In the genomic region with DNA sequence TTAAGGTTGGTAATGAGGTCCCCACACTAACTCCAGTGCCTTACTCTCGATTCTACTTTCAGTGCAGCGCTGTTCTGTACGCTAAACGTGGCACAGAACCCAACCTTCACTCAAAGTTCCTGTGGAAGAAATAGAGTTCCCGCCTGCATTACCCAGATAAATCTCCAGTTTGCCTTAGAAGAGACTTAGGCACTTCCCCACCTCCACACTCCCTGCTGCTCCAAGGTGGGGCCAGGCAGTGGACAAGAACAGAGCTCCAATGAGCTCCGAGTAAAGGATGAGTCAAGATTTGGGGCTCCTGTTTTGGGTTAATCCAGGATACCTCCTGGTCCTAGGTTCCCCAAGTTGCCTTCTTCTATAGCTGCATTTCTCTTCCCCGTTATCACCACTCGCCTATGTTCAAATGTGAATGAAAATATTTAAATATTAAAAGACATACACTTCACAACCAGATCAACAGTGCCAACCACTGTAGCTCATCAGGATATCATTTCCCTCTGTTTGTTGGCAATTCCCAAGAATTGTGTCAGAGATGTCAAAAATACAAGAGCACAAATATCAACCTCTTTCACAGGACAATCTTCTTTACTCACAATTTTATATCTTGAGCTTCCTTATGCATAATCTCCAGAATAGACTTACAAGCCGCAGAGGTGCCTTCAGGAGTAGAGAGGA, we compare ENCODE assay signal across 10 cellular contexts. TPM values are rescaled to one million over a fixed set of nuclear protein-coding genes. Genes with fewer than 3 reads are reported as not detected.
DNase-seq lines count a peak whose midpoint lies in the region; TF ChIP-seq lines count a peak whose summit lies in the region.
"Had no signal": no experiment of that assay in that cellular context is flagged by ENCODE, and none has a peak within 500 bp of the region (broad histone marks: within the 10 kb centered on the region; RNA-seq: fewer than 3 reads in every experiment).

No MANE protein-coding gene starts in this region.

- peak overlapping the region; percentile 43 for H3K27ac Mint-ChIP-seq in T-helper 1 cell treated with Interleukin-12 subunit alpha and Interleukin-12 subunit beta and Interleukin-4 antibody, amounts not matched to agents 30 μg/mL and 1 μg/mL, for 36 hours
- H3K27ac Mint-ChIP-seq in dendritic cell treated with granulocyte-macrophage colony-stimulating factor and Interleukin-4, amounts not matched to agents 40 ng/mL and 50 ng/mL, for 4 days: peak overlapping the region; percentile 76
- H3K27ac Mint-ChIP-seq in osteocyte (ENCODE audit: unreplicated experiment): peak overlapping the region; percentile 96

- intact Hi-C loops in dendritic cell treated with granulocyte-macrophage colony-stimulating factor and Interleukin-4, amounts not matched to agents 40 ng/mL and 50 ng/mL, for 4 days (cut with micrococcal nuclease): no loop called here

- no peak for TF ChIP-seq CTCF in osteocyte (IDR thresholded peaks at IDR 0.05)

- H3K4me3 Mint-ChIP-seq in T-helper 1 cell treated with Interleukin-12 subunit alpha and Interleukin-12 subunit beta and Interleukin-4 antibody, amounts not matched to agents 30 μg/mL and 1 μg/mL, for 36 hours: peak overlapping the region; percentile 17
- H3K4me3 Mint-ChIP-seq in dendritic cell treated with granulocyte-macrophage colony-stimulating factor and Interleukin-4, amounts not matched to agents 40 ng/mL and 50 ng/mL, for 4 days: peak overlapping the region; percentile 60
- peak overlapping the region; percentile 60 for H3K4me3 Mint-ChIP-seq in osteocyte (ENCODE audit: unreplicated experiment)

- H3K4me1 Mint-ChIP-seq in T-helper 1 cell treated with Interleukin-12 subunit alpha and Interleukin-12 subunit beta and Interleukin-4 antibody, amounts not matched to agents 30 μg/mL and 1 μg/mL, for 36 hours (ENCODE audit: low read depth): peaks cover 22% of the 10 kb centered on the region
- H3K4me1 Mint-ChIP-seq in dendritic cell treated with granulocyte-macrophage colony-stimulating factor and Interleukin-4, amounts not matched to agents 40 ng/mL and 50 ng/mL, for 4 days (ENCODE audit: low read depth): peaks cover 22% of the 10 kb centered on the region
- peaks cover 68% of the 10 kb centered on the region for H3K4me1 Mint-ChIP-seq in osteocyte (ENCODE audit: unreplicated experiment)

- DNase-seq in T-helper 1 cell (no peak), RPMI7951 (ENCODE audit: low read depth) (peak; percentile 65), osteocyte (ENCODE audit: extremely low spot score, unreplicated experiment) (no peak), NCI-H2029 treated with DMSO at 0.1 percent for 48 hours (lab: John Stamatoyannopoulos, UW) (no peak), 8988T (no peak), NCI-H146 (lab: John Stamatoyannopoulos, UW) (no peak)
- DNase-seq: adrenal gland; stimulated activated CD4-positive, alpha-beta T cell treated with anti-CD3 and anti-CD28 coated beads, Interleukin-1b, Interleukin-23, amount 100 ng/mL, for 48 hours had no signal

- H3K36me3 Mint-ChIP-seq in T-helper 1 cell treated with Interleukin-12 subunit alpha and Interleukin-12 subunit beta and Interleukin-4 antibody, amounts not matched to agents 30 μg/mL and 1 μg/mL, for 36 hours (ENCODE audit: low read depth): peaks cover 5% of the 10 kb centered on the region
- no peaks in the 10 kb centered on the region for H3K36me3 Mint-ChIP-seq in dendritic cell treated with granulocyte-macrophage colony-stimulating factor and Interleukin-4, amounts not matched to agents 40 ng/mL and 50 ng/mL, for 4 days (ENCODE audit: low read depth)
- peaks cover 40% of the 10 kb centered on the region for H3K36me3 Mint-ChIP-seq in osteocyte (ENCODE audit: unreplicated experiment)

- no peaks in the 10 kb centered on the region for H3K9me3 Mint-ChIP-seq in T-helper 1 cell treated with Interleukin-12 subunit alpha and Interleukin-12 subunit beta and Interleukin-4 antibody, amounts not matched to agents 30 μg/mL and 1 μg/mL, for 36 hours
- no peaks in the 10 kb centered on the region for H3K9me3 Mint-ChIP-seq in dendritic cell treated with granulocyte-macrophage colony-stimulating factor and Interleukin-4, amounts not matched to agents 40 ng/mL and 50 ng/mL, for 4 days
- no peaks in the 10 kb centered on the region for H3K9me3 Mint-ChIP-seq in osteocyte (ENCODE audit: unreplicated experiment)

- H3K27me3 Mint-ChIP-seq in T-helper 1 cell treated with Interleukin-12 subunit alpha and Interleukin-12 subunit beta and Interleukin-4 antibody, amounts not matched to agents 30 μg/mL and 1 μg/mL, for 36 hours (ENCODE audit: low read depth): peaks cover 42% of the 10 kb centered on the region
- no peaks in the 10 kb centered on the region for H3K27me3 Mint-ChIP-seq in dendritic cell treated with granulocyte-macrophage colony-stimulating factor and Interleukin-4, amounts not matched to agents 40 ng/mL and 50 ng/mL, for 4 days
- H3K27me3 Mint-ChIP-seq in osteocyte (ENCODE audit: unreplicated experiment): no peaks in the 10 kb centered on the region

RNA-seq across cellular contexts. Expression of gene MALSU1, which starts 48.0 kb away (rescaled TPM):
- total RNA-seq in RPMI7951 (2014; rRNA removed; shearing (Covaris generic)): 99.5 and 135 TPM in 2 replicates
- 44.8 and 46.2 TPM in 2 replicates for total RNA-seq in osteocyte

Comparison
In these comparisons a context has a peak if more than half of its experiments do, and no peak if none do; other contexts are left out.
1. H3K27ac Mint-ChIP-seq: peak in every context shown above with its lines; median percentile 96 in osteocyte; 76 in dendritic cell treated with granulocyte-macrophage colony-stimulating factor and Interleukin-4, amounts not matched to agents 40 ng/mL and 50 ng/mL, for 4 days; 43 in T-helper 1 cell treated with Interleukin-12 subunit alpha and Interleukin-12 subunit beta and Interleukin-4 antibody, amounts not matched to agents 30 μg/mL and 1 μg/mL, for 36 hours.